Comparison of ENCODE assay signal across 1 cellular context in genomic region chr19:19263886-19264487, GRCh38.
TF ChIP-seq lines count a peak whose summit lies in the region.

No MANE protein-coding gene starts in this region.

TF ChIP-seq in K562, 482 proteins besides CTCF, POLR2A, EP300 and RAD21:
- TF ChIP-seq SMC3 (conservative IDR thresholded peaks at IDR 0.05; ENCODE audit: insufficient read depth, low read depth, low read length), result no peak
- TF ChIP-seq BCOR (IDR thresholded peaks at IDR 0.05), result no peak
- TF ChIP-seq ZKSCAN8 (CRISPR knock-in tag; IDR thresholded peaks at IDR 0.05), result peak; percentile 96
